22 cellular contexts compared by ENCODE assay signal in the genomic region with DNA sequence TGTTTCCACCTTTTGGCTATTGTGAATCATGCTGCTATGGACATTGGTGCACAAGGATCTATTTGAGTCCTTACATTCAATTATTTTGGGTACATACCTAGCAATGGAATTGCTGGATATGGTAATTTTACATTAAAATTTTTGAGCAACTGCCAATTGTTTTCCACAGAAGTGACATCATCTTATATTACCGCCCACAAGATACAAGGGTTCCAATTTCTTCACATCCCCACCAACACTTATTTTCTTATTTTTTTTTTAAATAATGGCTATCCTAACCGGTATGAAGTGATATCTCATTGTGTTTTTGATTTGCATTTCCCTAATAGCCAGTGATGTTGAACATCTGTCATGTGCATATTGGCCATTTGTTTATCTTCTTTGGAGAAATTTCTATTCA.
"Had no signal": no experiment of that assay in that cellular context is flagged by ENCODE, and none has a peak within 500 bp of the region (broad histone marks: within the 10 kb centered on the region; RNA-seq: fewer than 3 reads in every experiment).

No MANE protein-coding gene starts in this region.

- H3K4me3 ChIP-seq: coronary artery, dorsolateral prefrontal cortex, esophagus squamous epithelium, gastrocnemius medialis, heart right ventricle, left lung, lower lobe of right lung, mucosa of descending colon had no signal

- DNase-seq: dermis blood vessel endothelial cell; dorsolateral prefrontal cortex; effector CD4-positive, alpha-beta T cell; effector memory CD4-positive, alpha-beta T cell; esophagus squamous epithelium; foreskin fibroblast; foreskin melanocyte; gastrocnemius medialis; glutamatergic neuron; head of caudate nucleus; heart right ventricle; hippocampal formation; left cardiac atrium; left lung; left ventricle myocardium superior; lower lobe of right lung; mesenchymal stem cell; mucosa of descending colon had no signal

- H3K36me3 ChIP-seq: esophagus squamous epithelium, gastrocnemius medialis, heart right ventricle, left lung, lower lobe of right lung had no signal

- H3K27ac ChIP-seq: coronary artery, dorsolateral prefrontal cortex, esophagus squamous epithelium, gastrocnemius medialis, heart right ventricle, left lung, lower lobe of right lung had no signal

- FAIRE-seq: colon, endothelial cell of umbilical vein, islet of Langerhans had no signal

- ATAC-seq: gastrocnemius medialis, heart right ventricle, left cardiac atrium, left lung, left ventricle myocardium superior, lower lobe of right lung, mucosa of descending colon had no signal

- H3K4me1 ChIP-seq: lower lobe of right lung had no signal

- H3K9me3 ChIP-seq: esophagus squamous epithelium, gastrocnemius medialis, left lung, lower lobe of right lung, mucosa of descending colon had no signal
